Comparison of ENCODE assay signal across 9 cellular contexts in genomic region chr11:62925745-62926668, GRCh38. TPM values are rescaled to one million over a fixed set of nuclear protein-coding genes. Genes with fewer than 3 reads are reported as not detected.
DNase-seq lines count a peak whose midpoint lies in the region; ATAC-seq and TF ChIP-seq lines count a peak whose summit lies in the region.
"Had no signal": no experiment of that assay in that cellular context is flagged by ENCODE, and none has a peak within 500 bp of the region (broad histone marks: within the 10 kb centered on the region; RNA-seq: fewer than 3 reads in every experiment).

No MANE protein-coding gene starts in this region.

- H3K4me3 ChIP-seq in astrocyte of the cerebellum (ENCODE audit: low read depth, low read length) (peak overlapping the region; percentile 3), iPS-18a (ENCODE audit: low read length) (peak overlapping the region; percentile 60)

- no peak for TF ChIP-seq CTCF in astrocyte of the cerebellum (IDR thresholded peaks at IDR 0.05; ENCODE audit: low read depth, low read length, missing control alignments)

- no peaks in the 10 kb centered on the region for H3K36me3 Mint-ChIP-seq in activated CD8-positive, alpha-beta memory T cell treated with anti-CD3 and anti-CD28 coated beads, Interleukin-2, amount 10 ng/mL, durations not matched to agents 7 days and 5 days

- no peaks in the 10 kb centered on the region for H3K9me3 Mint-ChIP-seq in activated CD8-positive, alpha-beta memory T cell treated with anti-CD3 and anti-CD28 coated beads, Interleukin-2, amount 10 ng/mL, durations not matched to agents 7 days and 5 days (ENCODE audit: low read depth)

- DNase-seq in astrocyte of the cerebellum (ENCODE audit: low read depth) (no peak), sciatic nerve (ENCODE audit: low spot score) (no peak), NOMO-1 (lab: John Stamatoyannopoulos, UW; ENCODE audit: unreplicated experiment in 2 of 2) (no peak), SIG-M5 treated with dmso at 0.1 percent for 504 hours (lab: John Stamatoyannopoulos, UW; ENCODE audit: unreplicated experiment) (no peak), NOMO-1 treated with dmso at 0.1 percent for 144 hours (lab: John Stamatoyannopoulos, UW; ENCODE audit: unreplicated experiment) (no peak)
- no peak for DNase-seq in activated CD8-positive, alpha-beta memory T cell treated with anti-CD3 and anti-CD28 coated beads, Interleukin-2, amount 10 ng/mL, durations not matched to agents 7 days and 5 days

- in situ Hi-C loops in astrocyte of the cerebellum (cut with HindIII; ENCODE audit: low sequenced_read_pairs): no loop called here

- no peak overlapping the region for H3K4me3 Mint-ChIP-seq in activated CD8-positive, alpha-beta memory T cell treated with anti-CD3 and anti-CD28 coated beads, Interleukin-2, amount 10 ng/mL, durations not matched to agents 7 days and 5 days

- H3K9ac ChIP-seq in ES-I3 (ENCODE audit: low read depth, low read length): peak overlapping the region; percentile 51
- peak overlapping the region; percentile 9 for H3K9ac ChIP-seq in iPS-18a (ENCODE audit: low read length)

- H3K27ac ChIP-seq in iPS-18a (ENCODE audit: low read length): no peak overlapping the region

- peaks cover 75% of the 10 kb centered on the region for H3K27me3 ChIP-seq in iPS-18a (ENCODE audit: control insufficient read depth, insufficient read depth, low read length)

- H3K4me1 ChIP-seq in ES-I3 (ENCODE audit: insufficient read depth, low read length) (peaks cover 9% of the 10 kb centered on the region), iPS-18a (ENCODE audit: control insufficient read depth, low read depth, low read length) (peaks cover 23% of the 10 kb centered on the region)

- CTCF ChIA-PET in activated CD8-positive, alpha-beta memory T cell treated with anti-CD3 and anti-CD28 coated beads, Interleukin-2, amount 10 ng/mL, durations not matched to agents 7 days and 5 days (lab: Charles Lee): interaction anchor here (1.1 to 1.3 kb wide), 3 partner anchors 9 to 27 kb away, joined by 3 to 5 read pairs (median 5); no protein-coding TSS in a partner anchor

- no peaks in the 10 kb centered on the region for H3K9me3 ChIP-seq in ES-I3 (ENCODE audit: control insufficient read depth, insufficient read depth, low read length)
- H3K9me3 ChIP-seq in iPS-18a (ENCODE audit: control insufficient read depth, low read depth, low read length): no peaks in the 10 kb centered on the region

- peaks cover 90% of the 10 kb centered on the region for H3K27me3 Mint-ChIP-seq in activated CD8-positive, alpha-beta memory T cell treated with anti-CD3 and anti-CD28 coated beads, Interleukin-2, amount 10 ng/mL, durations not matched to agents 7 days and 5 days

- intact Hi-C loops in sciatic nerve (cut with DNase I): no loop called here

- ATAC-seq in sciatic nerve: peak; percentile 11
- ATAC-seq in activated CD8-positive, alpha-beta memory T cell treated with anti-CD3 and anti-CD28 coated beads, Interleukin-2, amount 10 ng/mL, durations not matched to agents 7 days and 5 days: no peak

- H3K4me1 Mint-ChIP-seq in activated CD8-positive, alpha-beta memory T cell treated with anti-CD3 and anti-CD28 coated beads, Interleukin-2, amount 10 ng/mL, durations not matched to agents 7 days and 5 days: peaks cover 19% of the 10 kb centered on the region

- H3K36me3 ChIP-seq in ES-I3 (ENCODE audit: insufficient read depth, low read length) (no peaks in the 10 kb centered on the region), iPS-18a (ENCODE audit: control insufficient read depth, low read depth, low read length) (no peaks in the 10 kb centered on the region)

- H3K27ac Mint-ChIP-seq in activated CD8-positive, alpha-beta memory T cell treated with anti-CD3 and anti-CD28 coated beads, Interleukin-2, amount 10 ng/mL, durations not matched to agents 7 days and 5 days: no peak overlapping the region

RNA-seq across cellular contexts. Expression of gene CHRM1, which starts 4.8 kb away (rescaled TPM):
- total RNA-seq in sciatic nerve: not detected
- not detected for total RNA-seq in activated CD8-positive, alpha-beta memory T cell treated with anti-CD3 and anti-CD28 coated beads, Interleukin-2, amount 10 ng/mL, durations not matched to agents 7 days and 5 days
- total RNA-seq: pulmonary artery endothelial cell had no signal

RNA-seq across cellular contexts. Expression of gene SLC3A2, which starts 45.3 kb away (rescaled TPM):
- total RNA-seq in sciatic nerve: 102 TPM
- total RNA-seq in activated CD8-positive, alpha-beta memory T cell treated with anti-CD3 and anti-CD28 coated beads, Interleukin-2, amount 10 ng/mL, durations not matched to agents 7 days and 5 days: 100 to 1,000 TPM; 213 to 259 TPM

RNA-seq across cellular contexts. Expression of gene SLC22A6, which starts 58.8 kb away (rescaled TPM):
- total RNA-seq in sciatic nerve: not detected
- total RNA-seq in activated CD8-positive, alpha-beta memory T cell treated with anti-CD3 and anti-CD28 coated beads, Interleukin-2, amount 10 ng/mL, durations not matched to agents 7 days and 5 days: not detected
- total RNA-seq: pulmonary artery endothelial cell had no signal
